Comparison of ENCODE assay signal across 30 cellular contexts in genomic region chr1:164708596-164708995, GRCh38.
A peak's percentile ranks its signal among the peaks of the same experiment; 100 is the strongest.
DNase-seq lines count a peak whose midpoint lies in the region; ATAC-seq, FAIRE-seq and TF ChIP-seq lines count a peak whose summit lies in the region.
"Had no signal": no experiment of that assay in that cellular context is flagged by ENCODE, and none has a peak within 500 bp of the region (broad histone marks: within the 10 kb centered on the region; RNA-seq: fewer than 3 reads in every experiment).

No MANE protein-coding gene starts in this region.

- H3K4me2 ChIP-seq in K562 (ENCODE audit: insufficient read depth, low read length), result no peak overlapping the region
- H3K4me2 ChIP-seq: neural progenitor cell had no signal

- H3K4me3 ChIP-seq in cardiac muscle cell (no peak overlapping the region), heart left ventricle (no peak overlapping the region), K562 (no peak overlapping the region), gastroesophageal sphincter (no peak overlapping the region), stomach smooth muscle (ENCODE audit: low read length in 2 of 2) (no peak overlapping the region)
- H3K4me3 ChIP-seq: left lung, neural progenitor cell, spleen, tibial nerve had no signal

- BruUV-seq in K562 (replicated peaks; lab: Mats Ljungman, UMichigan), result no TSS peak

- WGBS in heart left ventricle, 4 donors, result 92 to 96% (median 95%) methylated on average over 3 of the region's 3 CpGs
- 30% methylated on average over 3 of the region's 3 CpGs for WGBS in K562 (ENCODE audit: insufficient coverage, low coverage, missing lambda C conversion rate)
- whole genome bisulfite sequencing in gastroesophageal sphincter (ENCODE audit: low coverage in 1 of 2), 2 donors, result 81 to 83% methylated on average over 2 to 3 of the region's 3 CpGs

- H3K4me1 ChIP-seq in cardiac muscle cell (ENCODE audit: low read depth), result peaks cover 96% of the 10 kb centered on the region
- peaks cover 3 to 94% (median 71%) of the 10 kb centered on the region in 12 donors for H3K4me1 ChIP-seq in heart left ventricle
- peaks cover 16 to 40% of the 10 kb centered on the region in 2 experiments; a peak in 3 of 5 replicates for H3K4me1 ChIP-seq in K562 (replicated peaks in 1 of 2; ENCODE audit: control insufficient read depth in 2 of 2, insufficient read depth in 2 of 2, low read length in 2 of 2)
- peaks cover 31 to 97% (median 42%) of the 10 kb centered on the region in 3 donors for H3K4me1 ChIP-seq in gastroesophageal sphincter
- peaks cover 47% of the 10 kb centered on the region for H3K4me1 ChIP-seq in stomach smooth muscle (ENCODE audit: control insufficient read depth, insufficient read depth, low read length)

- ATAC-seq in heart left ventricle, result no peak
- ATAC-seq in K562, result no peak
- no peak for ATAC-seq in gastroesophageal sphincter
- ATAC-seq in activated CD4-positive, alpha-beta T cell treated with anti-CD3 and anti-CD28 coated beads for 36 hours, result no peak
- ATAC-seq: effector memory CD8-positive, alpha-beta T cell; Panc1 had no signal

- no peak for TF ChIP-seq POLR2A in heart left ventricle (IDR thresholded peaks at IDR 0.05)
- TF ChIP-seq POLR2A in K562 (conservative IDR thresholded peaks at IDR 0.05), result no peak
- TF ChIP-seq POLR2A in gastroesophageal sphincter (IDR thresholded peaks at IDR 0.05), result no peak

- peak overlapping the region; percentile 89 for H3K27ac ChIP-seq in cardiac muscle cell
- H3K27ac ChIP-seq in heart left ventricle, result peak overlapping the region in 3 of 12 donors; percentile 29 to 81 (median 47)
- no peak overlapping the region for H3K27ac ChIP-seq in K562 (ENCODE audit: extremely low read depth, low read depth, low read length)
- peak overlapping the region in 3 of 4 donors; percentile 78 to 87 (median 81) for H3K27ac ChIP-seq in gastroesophageal sphincter
- peak overlapping the region; percentile 38 for H3K27ac ChIP-seq in stomach smooth muscle (ENCODE audit: low read length)
- H3K27ac ChIP-seq: 22Rv1, left lung, neural progenitor cell had no signal

- no peak for FAIRE-seq in K562 (lab: Jason Lieb, UNC)

- no peaks in the 10 kb centered on the region for H3K4me1 Mint-ChIP-seq in activated CD4-positive, alpha-beta T cell treated with anti-CD3 and anti-CD28 coated beads for 36 hours
- H3K4me1 Mint-ChIP-seq: activated naive CD8-positive, alpha-beta T cell treated with anti-CD3 and anti-CD28 coated beads for 36 hours; IgD-negative memory B cell had no signal

- no peaks in the 10 kb centered on the region for H3K9me1 ChIP-seq in K562 (ENCODE audit: control insufficient read depth, insufficient read depth, low read length)

- CTCF ChIA-PET in K562 (lab: Yijun Ruan, JAX; ENCODE audit: low intra/inter-chr PET ratio), result no interaction called here
- CTCF ChIA-PET in activated CD4-positive, alpha-beta T cell treated with anti-CD3 and anti-CD28 coated beads for 36 hours (lab: Charles Lee), result no interaction called here

- H3K36me3 ChIP-seq in cardiac muscle cell (no peaks in the 10 kb centered on the region), heart left ventricle (no peaks in the 10 kb centered on the region), K562 (ENCODE audit: control insufficient read depth, insufficient read depth, low read length) (no peaks in the 10 kb centered on the region), gastroesophageal sphincter (no peaks in the 10 kb centered on the region), stomach smooth muscle (ENCODE audit: control insufficient read depth in 2 of 2, insufficient read depth in 2 of 2, low read length in 2 of 2) (no peaks in the 10 kb centered on the region)
- H3K36me3 ChIP-seq: left lung, neural progenitor cell, spleen, tibial nerve had no signal

- peaks cover 6% of the 10 kb centered on the region for H3K27me3 Mint-ChIP-seq in activated CD4-positive, alpha-beta T cell treated with anti-CD3 and anti-CD28 coated beads for 36 hours
- H3K27me3 Mint-ChIP-seq: effector memory CD8-positive, alpha-beta T cell had no signal

- H4K20me1 ChIP-seq in K562 (replicated peaks; ENCODE audit: control insufficient read depth, insufficient read depth, low read length), result no peaks in the 10 kb centered on the region

- H3K9ac ChIP-seq in K562 (ENCODE audit: insufficient read depth in 1 of 2, low read depth in 2 of 2, low read length in 2 of 2) (no peak overlapping the region), stomach smooth muscle (ENCODE audit: low read length in 2 of 2) (peak overlapping the region in 1 of 2 donors; percentile 25)
- H3K9ac ChIP-seq: neural progenitor cell had no signal

- POLR2A ChIA-PET in K562 (lab: Yijun Ruan, JAX), result no interaction called here
- POLR2A ChIA-PET in activated CD4-positive, alpha-beta T cell treated with anti-CD3 and anti-CD28 coated beads for 36 hours (lab: Charles Lee), result no interaction called here

- H3K4me3 Mint-ChIP-seq in activated CD4-positive, alpha-beta T cell treated with anti-CD3 and anti-CD28 coated beads for 36 hours, result no peak overlapping the region
- H3K4me3 Mint-ChIP-seq: activated naive CD8-positive, alpha-beta T cell treated with anti-CD3 and anti-CD28 coated beads for 36 hours; CD4-positive, alpha-beta T cell; effector memory CD8-positive, alpha-beta T cell; IgD-negative memory B cell; neural progenitor cell; T-helper 2 cell treated with Interferon-gamma antibody and Interleukin-4, amounts not matched to agents 5 μg/mL and 100 μg/mL, for 36 hours had no signal

- intact Hi-C loops in heart left ventricle (cut with DNase I), result loop anchor here in 3 of 10 donors (5.0 to 10.0 kb wide), 3 partner anchors 61 to 154 kb away; partner anchors contain the start of gene PBX1 (in 1 of the 3)
- intact Hi-C loops in K562 (cut with micrococcal nuclease), result no loop called here
- intact Hi-C loops in activated CD4-positive, alpha-beta T cell treated with anti-CD3 and anti-CD28 coated beads for 36 hours (cut with DNase I, micrococcal nuclease), result no loop called here

- H2AFZ ChIP-seq in K562 (ENCODE audit: low read depth, low read length), result no peak overlapping the region
- H2AFZ ChIP-seq: neural progenitor cell had no signal

- H3K36me3 Mint-ChIP-seq in activated CD4-positive, alpha-beta T cell treated with anti-CD3 and anti-CD28 coated beads for 36 hours (ENCODE audit: low read depth), result no peaks in the 10 kb centered on the region
- H3K36me3 Mint-ChIP-seq: activated naive CD8-positive, alpha-beta T cell treated with anti-CD3 and anti-CD28 coated beads for 36 hours; IgD-negative memory B cell had no signal

- DNase-seq in cardiac muscle cell (ENCODE audit: low read depth in 1 of 2, low spot score in 1 of 2) (no peak), heart left ventricle (no peak), K562 (ENCODE audit: extremely low read depth in 1 of 4, low spot score in 3 of 4) (no peak), COR-L47 (lab: John Stamatoyannopoulos, UW) (no peak)
- DNase-seq in activated CD4-positive, alpha-beta T cell treated with anti-CD3 and anti-CD28 coated beads for 36 hours, result no peak
- DNase-seq in NK-92 treated with Interleukin-12 subunit alpha and Interleukin-12 subunit beta, amount 100 ng/mL, for 24 hours (lab: John Stamatoyannopoulos, UW), result no peak
- DNase-seq: activated CD4-positive, alpha-beta T cell treated with anti-CD3 and anti-CD28 coated beads for 4 hours; activated gamma-delta T cell; activated naive CD8-positive, alpha-beta T cell treated with anti-CD3 and anti-CD28 coated beads for 36 hours; caudate nucleus; CD4-positive, alpha-beta T cell; cortex of kidney; effector memory CD8-positive, alpha-beta T cell; GOT3; hippocampal formation; left lung; NCI-H146; NCI-H69; SHP77 treated with DMSO at 0.1 percent for 48 hours; spleen; stimulated activated CD4-positive, alpha-beta T cell treated with anti-CD3 and anti-CD28 coated beads, Interleukin-2, amount 100 ng/mL, for 24 hours had no signal

- TF ChIP-seq CTCF in cardiac muscle cell (IDR thresholded peaks at IDR 0.05; ENCODE audit: low read depth, low read length) (no peak), heart left ventricle (IDR thresholded peaks at IDR 0.05) (no peak), K562 (IDR thresholded peaks at IDR 0.05 in 2 of 3, conservative IDR thresholded peaks at IDR 0.05 in 1 of 3; ENCODE audit: insufficient read depth in 2 of 3, low read depth in 1 of 3, low read length in 3 of 3) (no peak), gastroesophageal sphincter (IDR thresholded peaks at IDR 0.05) (no peak)

- no peak for TF ChIP-seq RAD21 in K562 (CRISPR knock-in tag; conservative IDR thresholded peaks at IDR 0.05 in 1 of 2, IDR thresholded peaks at IDR 0.05 in 1 of 2)

- no peaks in the 10 kb centered on the region for H3K9me3 Mint-ChIP-seq in activated CD4-positive, alpha-beta T cell treated with anti-CD3 and anti-CD28 coated beads for 36 hours (ENCODE audit: low read depth)
- H3K9me3 Mint-ChIP-seq: activated naive CD8-positive, alpha-beta T cell treated with anti-CD3 and anti-CD28 coated beads for 36 hours; CD4-positive, alpha-beta T cell; effector memory CD8-positive, alpha-beta T cell; neural progenitor cell; T-helper 2 cell treated with Interferon-gamma antibody and Interleukin-4, amounts not matched to agents 5 μg/mL and 100 μg/mL, for 36 hours had no signal

- TF ChIP-seq EP300 in K562 (IDR thresholded peaks at IDR 0.05; ENCODE audit: low read length), result no peak
- TF ChIP-seq EP300 in gastroesophageal sphincter (IDR thresholded peaks at IDR 0.05), result no peak

- H3K79me2 ChIP-seq in K562 (ENCODE audit: control insufficient read depth, insufficient read depth, low read length), result no peaks in the 10 kb centered on the region

- H3K27me3 ChIP-seq in cardiac muscle cell (no peaks in the 10 kb centered on the region), heart left ventricle (no peaks in the 10 kb centered on the region), K562 (ENCODE audit: control insufficient read depth in 2 of 2, insufficient read depth in 2 of 2, low read length in 2 of 2) (no peaks in the 10 kb centered on the region), gastroesophageal sphincter (no peaks in the 10 kb centered on the region), stomach smooth muscle (ENCODE audit: control insufficient read depth in 1 of 2, insufficient read depth in 2 of 2, low read length in 2 of 2) (no peaks in the 10 kb centered on the region)
- H3K27me3 ChIP-seq: foreskin keratinocyte, neural progenitor cell, spleen, tibial nerve had no signal

- H3K9me3 ChIP-seq in cardiac muscle cell (ENCODE audit: low read depth) (no peaks in the 10 kb centered on the region), heart left ventricle (no peaks in the 10 kb centered on the region), K562 (replicated peaks; ENCODE audit: control insufficient read depth, insufficient read depth, low read depth, low read length) (no peaks in the 10 kb centered on the region), gastroesophageal sphincter (no peaks in the 10 kb centered on the region), stomach smooth muscle (ENCODE audit: control insufficient read depth in 2 of 2, low read length in 2 of 2) (no peaks in the 10 kb centered on the region)
- H3K9me3 ChIP-seq: left lung, spleen, tibial nerve had no signal

- in situ Hi-C loops in K562 (cut with MboI), result no loop called here

- no peak overlapping the region for H3K27ac Mint-ChIP-seq in activated CD4-positive, alpha-beta T cell treated with anti-CD3 and anti-CD28 coated beads for 36 hours
- H3K27ac Mint-ChIP-seq: activated naive CD8-positive, alpha-beta T cell treated with anti-CD3 and anti-CD28 coated beads for 36 hours; CD4-positive, alpha-beta T cell; effector memory CD8-positive, alpha-beta T cell; IgD-negative memory B cell; neural progenitor cell; T-helper 2 cell treated with Interferon-gamma antibody and Interleukin-4, amounts not matched to agents 5 μg/mL and 100 μg/mL, for 36 hours had no signal
